Comparison of ENCODE assay signal across 8 cellular contexts in the genomic region with DNA sequence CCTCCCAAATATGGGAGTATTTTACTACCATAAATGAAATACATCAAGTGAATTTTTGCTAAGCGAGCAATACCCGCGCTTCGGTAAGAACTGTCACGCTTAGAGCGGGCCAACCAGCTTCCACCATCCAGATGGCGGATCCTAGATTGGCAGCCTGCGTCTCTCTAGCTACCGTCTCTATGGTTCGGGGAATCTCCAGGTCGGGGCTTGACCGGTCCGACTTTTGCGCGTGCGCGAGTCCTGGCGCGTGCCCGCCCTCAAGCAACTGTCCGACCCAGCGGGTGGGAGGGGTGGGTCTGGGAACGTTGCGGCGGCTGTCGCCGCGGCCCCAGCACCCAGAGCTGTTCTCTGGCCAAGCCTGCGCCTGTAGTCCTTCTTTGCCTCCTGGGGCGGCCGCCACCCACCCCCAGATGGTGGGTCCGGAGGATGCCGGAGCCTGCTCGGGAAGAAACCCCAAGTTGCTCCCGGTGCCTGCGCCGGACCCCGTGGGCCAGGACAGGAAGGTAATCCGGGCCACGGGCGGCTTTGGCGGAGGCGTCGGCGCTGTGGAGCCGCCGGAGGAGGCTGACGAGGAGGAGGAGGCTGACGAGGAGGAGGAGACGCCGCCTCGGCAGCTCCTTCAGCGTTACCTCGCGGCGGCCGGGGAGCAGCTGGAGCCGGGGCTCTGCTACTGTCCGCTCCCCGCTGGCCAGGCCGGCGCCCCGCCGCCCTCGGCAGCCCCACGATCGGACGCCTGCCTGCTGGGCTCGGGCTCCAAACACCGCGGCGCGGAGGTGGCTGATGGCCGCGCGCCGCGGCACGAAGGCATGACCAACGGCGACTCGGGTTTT.
DNase-seq lines count a peak whose midpoint lies in the region; ATAC-seq and FAIRE-seq lines count a peak whose summit lies in the region.

A gene (plus strand): TSS at position 338 of the 830 bp plus-strand sequence. CDS start 73 bp downstream, at position 411.

- H3K27ac ChIP-seq in skin epidermis: peak within 1 kb of the TSS; percentile 62 to 95 (median 88)

- H3K27ac Mint-ChIP-seq in T-helper 2 cell treated with Interferon-gamma antibody and Interleukin-4, amounts not matched to agents 5 μg/mL and 100 μg/mL, for 36 hours: no peak within 1 kb of the TSS

- peak within 1 kb of the TSS; percentile 60 to 91 (median 82) for H3K4me3 ChIP-seq in skin epidermis

- H3K4me3 Mint-ChIP-seq in T-helper 2 cell treated with Interferon-gamma antibody and Interleukin-4, amounts not matched to agents 5 μg/mL and 100 μg/mL, for 36 hours: peak within 1 kb of the TSS; percentile 74

- FAIRE-seq in A204.1 (lab: Jason Lieb, UNC) (peak; percentile 86), GM18507 (lab: Jason Lieb, UNC) (peak; percentile 95)

- DNase-seq in GM18507 (ENCODE audit: extremely low spot score, insufficient read length, low read depth): peak; percentile 75
- DNase-seq in NCI-H1694 (lab: John Stamatoyannopoulos, UW): peak; percentile 82
- DNase-seq in T-helper 2 cell treated with Interferon-gamma antibody and Interleukin-4, amounts not matched to agents 5 μg/mL and 100 μg/mL, for 36 hours (ENCODE audit: low spot score): peak; percentile 43
- DNase-seq in cerebellar nuclear complex (lab: John Stamatoyannopoulos, UW): peak; percentile 35 to 86
- DNase-seq in iris pigment epithelial cell (ENCODE audit: low read depth): peak; percentile 98

- peaks cover 68% of the 10 kb centered on the region for H3K27me3 Mint-ChIP-seq in T-helper 2 cell treated with Interferon-gamma antibody and Interleukin-4, amounts not matched to agents 5 μg/mL and 100 μg/mL, for 36 hours (ENCODE audit: low read depth)

- H3K36me3 Mint-ChIP-seq in T-helper 2 cell treated with Interferon-gamma antibody and Interleukin-4, amounts not matched to agents 5 μg/mL and 100 μg/mL, for 36 hours (ENCODE audit: low read depth): no peaks in the 10 kb centered on the region

- ATAC-seq in HG02884 (IDR thresholded peaks at IDR 0.05; ENCODE audit: unreplicated experiment): peak; percentile 62

- no peaks in the 10 kb centered on the region for H3K9me3 Mint-ChIP-seq in T-helper 2 cell treated with Interferon-gamma antibody and Interleukin-4, amounts not matched to agents 5 μg/mL and 100 μg/mL, for 36 hours

- H3K4me1 Mint-ChIP-seq in T-helper 2 cell treated with Interferon-gamma antibody and Interleukin-4, amounts not matched to agents 5 μg/mL and 100 μg/mL, for 36 hours (ENCODE audit: low read depth): peaks cover 4% of the 10 kb centered on the region

Comparison
In these comparisons a context has a peak if more than half of its experiments do, and no peak if none do; other contexts are left out.
1. Peak in every context shown above with its lines: DNase-seq, ATAC-seq, H3K4me3 ChIP-seq and H3K27ac ChIP-seq.
2. DNase-seq: peak in every context shown above with its lines; median percentile 98 in iris pigment epithelial cell; 82 in NCI-H1694; 75 in GM18507; 60 in cerebellar nuclear complex; 43 in T-helper 2 cell treated with Interferon-gamma antibody and Interleukin-4, amounts not matched to agents 5 μg/mL and 100 μg/mL, for 36 hours.